Comparison of ENCODE assay signal across 18 cellular contexts in the genomic region with DNA sequence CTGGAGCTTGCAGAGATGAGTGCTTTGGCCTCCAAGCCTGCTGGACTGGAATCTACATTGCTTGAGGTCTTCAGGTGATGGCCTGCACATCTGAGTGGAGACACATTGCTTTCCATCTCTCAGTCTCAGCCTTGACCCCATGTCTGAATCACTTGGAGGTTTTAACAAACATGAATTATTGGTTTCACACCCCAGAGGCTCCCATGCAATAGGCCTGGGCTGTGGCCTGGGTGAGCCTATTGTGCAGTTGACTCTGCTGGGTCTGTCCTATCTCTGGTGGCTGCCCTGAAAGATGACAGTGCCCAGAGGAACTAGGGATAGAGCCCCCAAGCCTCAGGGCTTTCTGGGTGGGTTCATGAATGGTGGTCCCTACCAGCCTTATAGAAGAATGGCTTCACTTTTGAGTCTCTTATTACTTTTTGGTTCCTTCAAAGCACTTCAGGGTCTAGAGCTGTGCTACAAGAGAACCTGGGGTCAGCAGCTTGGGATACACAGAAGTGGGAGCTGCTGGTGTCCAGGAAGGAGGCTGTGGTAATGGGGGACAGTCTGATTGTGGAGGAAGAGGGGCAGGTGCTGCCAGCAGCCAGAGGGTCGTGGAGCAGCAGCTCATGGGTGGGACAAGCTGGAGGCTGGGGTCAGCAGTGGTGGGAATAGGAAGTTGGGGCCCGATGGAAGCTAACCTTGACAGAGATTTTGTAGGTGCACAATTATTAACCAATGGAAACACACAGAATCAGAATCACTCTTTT. TPM values are rescaled to one million over a fixed set of nuclear protein-coding genes. Genes with fewer than 3 reads are reported as not detected.
DNase-seq lines count a peak whose midpoint lies in the region; ATAC-seq, FAIRE-seq and TF ChIP-seq lines count a peak whose summit lies in the region.
"Had no signal": no experiment of that assay in that cellular context is flagged by ENCODE, and none has a peak within 500 bp of the region (broad histone marks: within the 10 kb centered on the region; RNA-seq: fewer than 3 reads in every experiment).

No MANE protein-coding gene starts in this region.

- H3K79me2 ChIP-seq in HepG2 (ENCODE audit: insufficient read depth, low read length) (no peaks in the 10 kb centered on the region), osteoblast (ENCODE audit: insufficient read depth, low read length) (no peaks in the 10 kb centered on the region), hepatocyte (no peaks in the 10 kb centered on the region)

- H3K9me3 ChIP-seq in right lobe of liver (no peaks in the 10 kb centered on the region), HepG2 (ENCODE audit: low read length) (no peaks in the 10 kb centered on the region), osteoblast (ENCODE audit: low read depth, low read length) (no peaks in the 10 kb centered on the region), pancreas (no peaks in the 10 kb centered on the region), hepatocyte (ENCODE audit: low read depth) (no peaks in the 10 kb centered on the region)
- H3K9me3 ChIP-seq: BE2C, HAP-1 had no signal

- H3K27me3 ChIP-seq in right lobe of liver: no peaks in the 10 kb centered on the region
- H3K27me3 ChIP-seq in HepG2 (ENCODE audit: control insufficient read depth in 1 of 2, insufficient read depth in 2 of 2, low read length in 2 of 2): peaks cover 2 to 39% of the 10 kb centered on the region in 2 experiments; a peak in 2 of 5 replicates
- H3K27me3 ChIP-seq in osteoblast (ENCODE audit: insufficient read depth, low read length): peaks cover 17% of the 10 kb centered on the region
- no peaks in the 10 kb centered on the region for H3K27me3 ChIP-seq in pancreas
- peaks cover 18% of the 10 kb centered on the region for H3K27me3 ChIP-seq in hepatocyte
- H3K27me3 ChIP-seq in brain microvascular endothelial cell (replicated peaks): peaks cover 10% of the 10 kb centered on the region
- H3K27me3 ChIP-seq: BE2C had no signal

- no peak overlapping the region for H3K4me3 ChIP-seq in right lobe of liver
- H3K4me3 ChIP-seq in HepG2 (replicated peaks in 1 of 3; ENCODE audit: insufficient read depth in 1 of 3, low read depth in 2 of 3, low read length in 3 of 3): no peak overlapping the region
- H3K4me3 ChIP-seq in osteoblast (ENCODE audit: insufficient read depth, low read length): no peak overlapping the region
- no peak overlapping the region for H3K4me3 ChIP-seq in pancreas
- H3K4me3 ChIP-seq in hepatocyte: no peak overlapping the region
- no peak overlapping the region for H3K4me3 ChIP-seq in brain microvascular endothelial cell (ENCODE audit: low read depth, low read length)
- H3K4me3 ChIP-seq: HAP-1 had no signal

- H3K27me3 Mint-ChIP-seq in chondrocyte (ENCODE audit: low read depth): peaks cover 42% of the 10 kb centered on the region

- H3K4me3 Mint-ChIP-seq in chondrocyte (ENCODE audit: unreplicated experiment): no peak overlapping the region
- H3K4me3 Mint-ChIP-seq: CD4-positive, alpha-beta memory T cell had no signal

- BruUV-seq in HepG2 (replicated peaks; lab: Mats Ljungman, UMichigan): no TSS peak

- no peak for TF ChIP-seq RAD21 in HepG2 (CRISPR knock-in tag; IDR thresholded peaks at IDR 0.05)

- H3K36me3 Mint-ChIP-seq in chondrocyte (ENCODE audit: low read depth): peaks cover 7% of the 10 kb centered on the region
- H3K36me3 Mint-ChIP-seq: CD4-positive, alpha-beta memory T cell had no signal

- H3K27ac ChIP-seq in right lobe of liver (no peak overlapping the region), HepG2 (ENCODE audit: extremely low read length, insufficient read depth, low read length) (no peak overlapping the region), osteoblast (ENCODE audit: low read depth, low read length) (no peak overlapping the region), pancreas (no peak overlapping the region), hepatocyte (no peak overlapping the region), brain microvascular endothelial cell (no peak overlapping the region)
- H3K27ac ChIP-seq: C4-2B had no signal

- no peak overlapping the region for H3K4me2 ChIP-seq in HepG2 (ENCODE audit: low read depth, low read length)
- H3K4me2 ChIP-seq in osteoblast (ENCODE audit: insufficient read depth, low read length): no peak overlapping the region
- H3K4me2 ChIP-seq in hepatocyte: no peak overlapping the region

- intact Hi-C loops in right lobe of liver (cut with DNase I) (no loop called here), HepG2 (cut with micrococcal nuclease; ENCODE audit: unreplicated experiment) (no loop called here), pancreas (cut with DNase I) (loop anchor here in 1 of 3 donors (5.0 kb wide), 1 partner anchor 94 kb away; no protein-coding TSS in a partner anchor)

- TF ChIP-seq CTCF in right lobe of liver (IDR thresholded peaks at IDR 0.05): no peak
- no peak for TF ChIP-seq CTCF in HepG2 (CRISPR knock-in tag; IDR thresholded peaks at IDR 0.05)
- no peak for TF ChIP-seq CTCF in chondrocyte (IDR thresholded peaks at IDR 0.05)
- TF ChIP-seq CTCF in osteoblast (IDR thresholded peaks at IDR 0.05; ENCODE audit: extremely low read depth, low read depth, low read length): no peak
- no peak for TF ChIP-seq CTCF in pancreas (IDR thresholded peaks at IDR 0.05)
- no peak for TF ChIP-seq CTCF in hepatocyte (IDR thresholded peaks at IDR 0.05; ENCODE audit: poor library complexity)
- TF ChIP-seq CTCF in brain microvascular endothelial cell (IDR thresholded peaks at IDR 0.05; ENCODE audit: low read depth, low read length, missing control alignments): no peak

- CTCF ChIA-PET in HepG2 (lab: Yijun Ruan, JAX; ENCODE audit: low intra/inter-chr PET ratio, low total read pairs): no interaction called here

- H3K4me1 ChIP-seq in right lobe of liver: no peaks in the 10 kb centered on the region
- no peaks in the 10 kb centered on the region for H3K4me1 ChIP-seq in HepG2 (ENCODE audit: insufficient read depth, low read length)
- H3K4me1 ChIP-seq in osteoblast (ENCODE audit: insufficient read depth, low read length): no peaks in the 10 kb centered on the region
- no peaks in the 10 kb centered on the region for H3K4me1 ChIP-seq in pancreas
- no peaks in the 10 kb centered on the region for H3K4me1 ChIP-seq in hepatocyte (ENCODE audit: insufficient read depth)
- H3K4me1 ChIP-seq: HAP-1 had no signal

- no peaks in the 10 kb centered on the region for H4K20me1 ChIP-seq in HepG2 (ENCODE audit: insufficient read depth, low read length)
- no peaks in the 10 kb centered on the region for H4K20me1 ChIP-seq in osteoblast (ENCODE audit: insufficient read depth, low read length)
- no peaks in the 10 kb centered on the region for H4K20me1 ChIP-seq in hepatocyte (ENCODE audit: insufficient read depth, poor library complexity, severe bottlenecking)

- TF ChIP-seq POLR2A in right lobe of liver (IDR thresholded peaks at IDR 0.05) (no peak), HepG2 (IDR thresholded peaks at IDR 0.05; ENCODE audit: insufficient read depth in 1 of 2, low read depth in 2 of 2, low read length in 2 of 2) (no peak)

- in situ Hi-C loops in HepG2 (cut with HindIII; ENCODE audit: extremely low pct_ligation_motif_present, low pct_unique_long_range_greater_than_20kb) (loop anchor here (25.0 kb wide), 1 partner anchor 424 kb away; no protein-coding TSS in a partner anchor), brain microvascular endothelial cell (cut with HindIII; ENCODE audit: low pct_ligation_motif_present, low sequenced_read_pairs) (no loop called here)

- POLR2A ChIA-PET in HepG2 (lab: Yijun Ruan, JAX): no interaction called here

- DNase-seq in right lobe of liver: peak in 2 of 3 donors; percentile 25
- DNase-seq in HepG2 (ENCODE audit: low spot score): no peak
- DNase-seq in chondrocyte (ENCODE audit: low spot score): peak; percentile 49
- peak; percentile 13 for DNase-seq in osteoblast (ENCODE audit: insufficient read length, low spot score, missing footprints)
- no peak for DNase-seq in pancreas
- no peak for DNase-seq in hepatocyte (ENCODE audit: low spot score)
- no peak for DNase-seq in brain microvascular endothelial cell
- DNase-seq: BE2C; CD4-positive, alpha-beta memory T cell; DND-41; GDM1 had no signal

- H3K36me3 ChIP-seq in right lobe of liver (no peaks in the 10 kb centered on the region), HepG2 (replicated peaks in 1 of 2; ENCODE audit: control insufficient read depth in 1 of 2, insufficient read depth in 2 of 2, low read length in 2 of 2) (no peaks in the 10 kb centered on the region), osteoblast (ENCODE audit: insufficient read depth, low read length) (no peaks in the 10 kb centered on the region), pancreas (no peaks in the 10 kb centered on the region), hepatocyte (replicated peaks; ENCODE audit: insufficient read depth, low read depth) (no peaks in the 10 kb centered on the region), brain microvascular endothelial cell (replicated peaks) (no peaks in the 10 kb centered on the region)
- H3K36me3 ChIP-seq: BE2C, HAP-1 had no signal

- TF ChIP-seq EP300 in HepG2 (IDR thresholded peaks at IDR 0.05; ENCODE audit: low read depth in 2 of 2, low read length in 2 of 2) (no peak), HepG2 (CRISPR knock-in tag; IDR thresholded peaks at IDR 0.05; ENCODE audit: borderline replicate concordance) (no peak)

- ATAC-seq in right lobe of liver: no peak
- no peak for ATAC-seq in HepG2
- ATAC-seq in pancreas: no peak

- H3K27ac Mint-ChIP-seq in chondrocyte (ENCODE audit: unreplicated experiment): no peak overlapping the region

- H3K4me1 Mint-ChIP-seq in chondrocyte (ENCODE audit: low read depth): no peaks in the 10 kb centered on the region

- H3K9me2 ChIP-seq in hepatocyte (replicated peaks; ENCODE audit: insufficient read depth): no peaks in the 10 kb centered on the region

- H2AFZ ChIP-seq in HepG2 (ENCODE audit: low read length) (no peak overlapping the region), osteoblast (ENCODE audit: low read length) (no peak overlapping the region), hepatocyte (no peak overlapping the region)

- H3K9ac ChIP-seq in HepG2 (ENCODE audit: insufficient read depth, low read depth, low read length): no peak overlapping the region

- H3K9me3 Mint-ChIP-seq in chondrocyte (ENCODE audit: low read depth): peaks cover 16% of the 10 kb centered on the region

- FAIRE-seq in HepG2 (lab: Jason Lieb, UNC) (no peak), pancreas (lab: Jason Lieb, UNC) (no peak)
- FAIRE-seq: A204.1, D721Med, GM19239, H1 had no signal

- WGBS in right lobe of liver (ENCODE audit: insufficient coverage, low coverage, low lambda C conversion rate, missing lambda C conversion rate): 60% methylated on average over 2 of the region's 2 CpGs
- 4% methylated on average over 2 of the region's 2 CpGs for WGBS in HepG2 (ENCODE audit: low lambda C conversion rate)
- WGBS in pancreas, 2 donors: 59 to 60% methylated on average over 2 of the region's 2 CpGs
- 76% methylated on average over 2 of the region's 2 CpGs for whole genome bisulfite sequencing in hepatocyte (ENCODE audit: low lambda C conversion rate, missing lambda C conversion rate)

RNA-seq across cellular contexts. Expression of a gene that starts 5.5 kb away (rescaled TPM):
- 10 to 100 TPM in 4 of 6 experiments, 1 to 10 TPM in 2; 3.6 to 25.9 (median 23.4) TPM for total RNA-seq in right lobe of liver
- total RNA-seq in HepG2 (2016; rRNA removed; fragmentation: Illumina TruSeq; extraction: Trizol): not detected in 2 replicates
- not detected in 2 replicates for total RNA-seq in HepG2 (2016; cell fraction: cytosol; rRNA removed; fragmentation: Illumina TruSeq; extraction: Trizol; ENCODE audit: low read depth)
- not detected in 2 replicates for total RNA-seq in HepG2 (2016; cell fraction: insoluble cytoplasmic fraction; rRNA removed; fragmentation: Illumina TruSeq; extraction: Trizol)
- not detected in 2 replicates for total RNA-seq in HepG2 (2016; cell fraction: membrane; rRNA removed; fragmentation: Illumina TruSeq; extraction: Trizol)
- total RNA-seq in HepG2 (2016; cell fraction: nucleus; rRNA removed; fragmentation: Illumina TruSeq; extraction: Trizol): not detected in 2 replicates
- polyA plus RNA-seq in HepG2 (2011; rRNA removed): not detected in 2 replicates
- polyA plus RNA-seq in HepG2 (2011; cell fraction: cytosol; rRNA removed): not detected in 2 replicates
- not detected in 2 replicates for polyA plus RNA-seq in HepG2 (2011; cell fraction: nucleus; rRNA removed)
- not detected in 2 replicates for polyA plus RNA-seq in HepG2 (2012)
- polyA plus RNA-seq in HepG2 (2016; cell fraction: cytosol; fragmentation: Illumina TruSeq; extraction: Trizol; ENCODE audit: low read depth): not detected in 2 replicates
- polyA plus RNA-seq in HepG2 (2016; cell fraction: insoluble cytoplasmic fraction; fragmentation: Illumina TruSeq; extraction: Trizol; ENCODE audit: low read depth): not detected in 2 replicates
- polyA plus RNA-seq in HepG2 (2016; cell fraction: membrane; fragmentation: Illumina TruSeq; extraction: Trizol; ENCODE audit: low read depth): not detected in 2 replicates
- polyA plus RNA-seq in HepG2 (2016; cell fraction: nucleus; fragmentation: Illumina TruSeq; extraction: Trizol; ENCODE audit: insufficient read depth, low read depth): not detected in 2 replicates
- not detected in 2 replicates for polyA minus RNA-seq in HepG2 (2011; rRNA and poly(A)+ RNA removed; ENCODE audit: low replicate concordance)
- not detected in 2 replicates for polyA minus RNA-seq in HepG2 (2011; cell fraction: cytosol; rRNA and poly(A)+ RNA removed)
- not detected in 2 replicates for polyA minus RNA-seq in HepG2 (2011; cell fraction: nucleus; rRNA and poly(A)+ RNA removed)
- not detected in 3 replicates for total RNA-seq in chondrocyte
- total RNA-seq in osteoblast: not detected in 2 replicates
- total RNA-seq in pancreas: 10 to 100 TPM in 1 of 6 donors, 1 to 10 TPM in 5; 4.1 to 11.0 (median 6.6) TPM
- polyA plus RNA-seq in pancreas: 10 to 100 TPM; 25.9 to 41.1 TPM
- not detected in 2 replicates for total RNA-seq in hepatocyte
- not detected in 2 replicates for polyA plus RNA-seq in hepatocyte
- total RNA-seq: CD4-positive, alpha-beta memory T cell; HT-29 had no signal

RNA-seq across cellular contexts. Expression of a gene that starts 51.6 kb away (rescaled TPM):
- total RNA-seq in right lobe of liver (10 to 100 TPM; 33.0 to 57.1 (median 41.7) TPM), HepG2 (2016; rRNA removed; fragmentation: Illumina TruSeq; extraction: Trizol) (87.8 and 90.3 TPM in 2 replicates), chondrocyte (39.5 to 45.7 TPM (median 43.7 TPM) in 3 replicates), osteoblast (41.5 and 43.1 TPM in 2 replicates), pancreas (10 to 100 TPM; 15.6 to 36.2 (median 24.3) TPM), hepatocyte (44.5 and 55.9 TPM in 2 replicates)
- 33.6 and 34.9 TPM in 2 replicates for total RNA-seq in HepG2 (2016; cell fraction: cytosol; rRNA removed; fragmentation: Illumina TruSeq; extraction: Trizol; ENCODE audit: low read depth)
- 87.0 and 89.8 TPM in 2 replicates for total RNA-seq in HepG2 (2016; cell fraction: insoluble cytoplasmic fraction; rRNA removed; fragmentation: Illumina TruSeq; extraction: Trizol)
- 33.7 and 38.0 TPM in 2 replicates for total RNA-seq in HepG2 (2016; cell fraction: membrane; rRNA removed; fragmentation: Illumina TruSeq; extraction: Trizol)
- total RNA-seq in HepG2 (2016; cell fraction: nucleus; rRNA removed; fragmentation: Illumina TruSeq; extraction: Trizol): 82.0 and 84.8 TPM in 2 replicates
- polyA plus RNA-seq in HepG2 (2011; rRNA removed) (107 and 122 TPM in 2 replicates), pancreas (10 to 100 TPM; 38.7 to 39.8 TPM), hepatocyte (54.3 and 54.6 TPM in 2 replicates)
- 79.2 and 104 TPM in 2 replicates for polyA plus RNA-seq in HepG2 (2011; cell fraction: cytosol; rRNA removed)
- 370 and 388 TPM in 2 replicates for polyA plus RNA-seq in HepG2 (2011; cell fraction: nucleus; rRNA removed)
- 54.3 and 62.8 TPM in 2 replicates for polyA plus RNA-seq in HepG2 (2012)
- polyA plus RNA-seq in HepG2 (2016; cell fraction: cytosol; fragmentation: Illumina TruSeq; extraction: Trizol; ENCODE audit: low read depth): 11.2 and 11.7 TPM in 2 replicates
- polyA plus RNA-seq in HepG2 (2016; cell fraction: insoluble cytoplasmic fraction; fragmentation: Illumina TruSeq; extraction: Trizol; ENCODE audit: low read depth): 71.7 and 72.0 TPM in 2 replicates
- 17.4 and 18.6 TPM in 2 replicates for polyA plus RNA-seq in HepG2 (2016; cell fraction: membrane; fragmentation: Illumina TruSeq; extraction: Trizol; ENCODE audit: low read depth)
- 105 and 123 TPM in 2 replicates for polyA plus RNA-seq in HepG2 (2016; cell fraction: nucleus; fragmentation: Illumina TruSeq; extraction: Trizol; ENCODE audit: insufficient read depth, low read depth)
- 224 and 418 TPM in 2 replicates for polyA minus RNA-seq in HepG2 (2011; rRNA and poly(A)+ RNA removed; ENCODE audit: low replicate concordance)
- polyA minus RNA-seq in HepG2 (2011; cell fraction: cytosol; rRNA and poly(A)+ RNA removed): 56.5 and 63.0 TPM in 2 replicates
- 193 and 254 TPM in 2 replicates for polyA minus RNA-seq in HepG2 (2011; cell fraction: nucleus; rRNA and poly(A)+ RNA removed)

Comparison
In these comparisons a context has a peak if more than half of its experiments do, and no peak if none do; other contexts are left out.
1. DNase-seq: peak in right lobe of liver (2 of 3), chondrocyte (single experiment) and osteoblast (single experiment); none in HepG2 (single experiment), pancreas (0 of 6), hepatocyte (single experiment) and brain microvascular endothelial cell (single experiment).